In genomic region chr11:114211444-114212122, GRCh38 we compare ENCODE assay signal across 25 cellular contexts.
DNase-seq lines count a peak whose midpoint lies in the region; ATAC-seq, FAIRE-seq and TF ChIP-seq lines count a peak whose summit lies in the region.
"Had no signal": no experiment of that assay in that cellular context is flagged by ENCODE, and none has a peak within 500 bp of the region (broad histone marks: within the 10 kb centered on the region; RNA-seq: fewer than 3 reads in every experiment).

No MANE protein-coding gene starts in this region.

- no peaks in the 10 kb centered on the region for H3K27me3 ChIP-seq in HUES48 (ENCODE audit: control insufficient read depth, insufficient read depth, low read length)
- H3K27me3 ChIP-seq in H1 (replicated peaks in 1 of 4; ENCODE audit: control insufficient read depth in 3 of 4, extremely low read depth in 1 of 4, insufficient read depth in 3 of 4, low read length in 3 of 4): no peaks in the 10 kb centered on the region
- no peaks in the 10 kb centered on the region for H3K27me3 ChIP-seq in gastrocnemius medialis
- H3K27me3 ChIP-seq: heart left ventricle, pancreas, upper lobe of right lung had no signal

- H2BK12ac ChIP-seq in H1 (ENCODE audit: low read depth, low read length): no peak overlapping the region

- WGBS in H1 (ENCODE audit: extremely low coverage in 1 of 2, insufficient coverage in 1 of 2, insufficient read length in 1 of 2, insufficient replicate concordance in 2 of 2, low coverage in 1 of 2, low lambda C conversion rate in 2 of 2, missing lambda C conversion rate in 1 of 2), 2 experiments: 71% methylated on average over 20 of the region's 20 CpGs; no CpG with 5 or more reads in 1 of the 2 experiments

- H3K9ac ChIP-seq in HUES48 (ENCODE audit: low read depth, low read length) (no peak overlapping the region), H1 (replicated peaks in 1 of 4; ENCODE audit: extremely low read depth in 1 of 4, low read depth in 3 of 4, low read length in 3 of 4) (no peak overlapping the region)

- in situ Hi-C loops in gastrocnemius medialis (cut with MboI; ENCODE audit: low sequenced_read_pairs in 4 of 4): no loop called here

- peak overlapping the region; percentile 20 for H3K27ac ChIP-seq in HUES48 (ENCODE audit: low read depth, low read length)
- H3K27ac ChIP-seq in H1 (ENCODE audit: low read depth, low read length): no peak overlapping the region
- peak overlapping the region; percentile 90 to 99 (median 96) for H3K27ac ChIP-seq in gastrocnemius medialis
- H3K27ac ChIP-seq: brain microvascular endothelial cell, C4-2B, HL-60, pancreas, upper lobe of right lung had no signal

- H4K5ac ChIP-seq in H1 (ENCODE audit: insufficient read length, low read depth, low read length): no peak overlapping the region

- no peaks in the 10 kb centered on the region for H3K9me3 ChIP-seq in HUES48 (ENCODE audit: control insufficient read depth, insufficient read depth, low read length)
- H3K9me3 ChIP-seq in H1 (ENCODE audit: insufficient read depth in 2 of 2, low read depth in 1 of 2, low read length in 1 of 2): no peaks in the 10 kb centered on the region
- H3K9me3 ChIP-seq in gastrocnemius medialis: no peaks in the 10 kb centered on the region
- H3K9me3 ChIP-seq: heart left ventricle, pancreas, upper lobe of right lung had no signal

- no peak overlapping the region for H3K56ac ChIP-seq in H1 (replicated peaks; ENCODE audit: insufficient read length, low read depth, low read length)

- H3K79me1 ChIP-seq in H1 (ENCODE audit: low read depth, low read length): no peaks in the 10 kb centered on the region

- TF ChIP-seq POLR2A in H1 (IDR thresholded peaks at IDR 0.05; ENCODE audit: control extremely low read depth in 1 of 2, low read depth in 2 of 2, low read length in 2 of 2): no peak
- TF ChIP-seq POLR2A in gastrocnemius medialis (IDR thresholded peaks at IDR 0.05): peak in 1 of 2 donors; percentile 17

- no peak overlapping the region for H4K8ac ChIP-seq in H1 (ENCODE audit: extremely low read depth, insufficient read depth, low read length)

- H3K23me2 ChIP-seq in H1 (ENCODE audit: low read depth, low read length): no peaks in the 10 kb centered on the region

- no peaks in the 10 kb centered on the region for H3K9me3 Mint-ChIP-seq in natural killer cell
- H3K9me3 Mint-ChIP-seq in effector memory CD8-positive, alpha-beta T cell: no peaks in the 10 kb centered on the region
- H3K9me3 Mint-ChIP-seq: activated CD4-positive, alpha-beta T cell treated with anti-CD3 and anti-CD28 coated beads, Interleukin-2, amount 10 ng/mL, durations not matched to agents 24 days and 14 days had no signal

- no peak overlapping the region for H3K23ac ChIP-seq in H1 (ENCODE audit: insufficient read length)

- intact Hi-C loops in natural killer cell (cut with micrococcal nuclease) (no loop called here), gastrocnemius medialis (cut with DNase I; ENCODE audit: low total_unique reads) (no loop called here)

- H2BK20ac ChIP-seq in H1 (ENCODE audit: low read length): no peak overlapping the region

- no peaks in the 10 kb centered on the region for H3K79me2 ChIP-seq in H1 (ENCODE audit: control insufficient read depth in 1 of 2, insufficient read depth in 2 of 2, low read length in 2 of 2)

- H3K4me3 Mint-ChIP-seq in natural killer cell: no peak overlapping the region
- H3K4me3 Mint-ChIP-seq in effector memory CD8-positive, alpha-beta T cell: no peak overlapping the region
- H3K4me3 Mint-ChIP-seq: activated CD4-positive, alpha-beta T cell treated with anti-CD3 and anti-CD28 coated beads, Interleukin-2, amount 10 ng/mL, durations not matched to agents 24 days and 14 days had no signal

- no peak overlapping the region for H3K4me3 ChIP-seq in HUES48 (ENCODE audit: low read depth, low read length)
- no peak overlapping the region for H3K4me3 ChIP-seq in H1 (ENCODE audit: extremely low read depth in 1 of 4, insufficient read depth in 2 of 4, low read depth in 3 of 4, low read length in 4 of 4)
- no peak overlapping the region for H3K4me3 ChIP-seq in gastrocnemius medialis
- H3K4me3 ChIP-seq: heart left ventricle, pancreas, upper lobe of right lung had no signal

- peaks cover 90% of the 10 kb centered on the region in 2 donors for H3K4me1 Mint-ChIP-seq in natural killer cell
- H3K4me1 Mint-ChIP-seq in effector memory CD8-positive, alpha-beta T cell (ENCODE audit: low read depth in 2 of 2): peaks cover 54 to 57% of the 10 kb centered on the region in 2 donors

- no peak overlapping the region for H4K91ac ChIP-seq in H1 (replicated peaks; ENCODE audit: insufficient read length, low read length)

- H2BK15ac ChIP-seq in H1 (ENCODE audit: low read length): 0 out of 2 replicates have a peak overlapping the region, but pooled peaks have one; percentile 31

- no peaks in the 10 kb centered on the region for H4K20me1 ChIP-seq in H1 (replicated peaks in 1 of 2; ENCODE audit: control insufficient read depth in 1 of 2, insufficient read depth in 2 of 2, low read length in 2 of 2)

- H2BK5ac ChIP-seq in H1 (ENCODE audit: low read depth, low read length): peak overlapping the region; percentile 10; the same call in 1 of the 2 replicates

- H3K18ac ChIP-seq in H1 (ENCODE audit: extremely low read depth, low read length): no peak overlapping the region; the same call in 1 of the 2 replicates

- DNase-seq in H1 (ENCODE audit: low read depth in 1 of 2, low spot score in 2 of 2): no peak
- DNase-seq in natural killer cell: no peak
- no peak for DNase-seq in gastrocnemius medialis
- DNase-seq in effector memory CD8-positive, alpha-beta T cell: no peak
- DNase-seq in NCI-H774 (lab: John Stamatoyannopoulos, UW): no peak
- DNase-seq: activated CD4-positive, alpha-beta T cell treated with anti-CD3 and anti-CD28 coated beads, Interleukin-2, amount 10 ng/mL, durations not matched to agents 24 days and 14 days; activated naive CD4-positive, alpha-beta T cell treated with anti-CD3 and anti-CD28 coated beads, Interleukin-2, amount 50 U/mL, for 16 hours; amniotic stem cell; brain microvascular endothelial cell; effector CD8-positive, alpha-beta T cell; erythroblast; heart left ventricle; left cardiac atrium; NCI-H510A treated with DMSO at 0.1 percent for 48 hours; pancreas; PC-3; SHP77; stimulated activated CD4-positive, alpha-beta T cell treated with anti-CD3 and anti-CD28 coated beads, Interleukin-2, amount 100 ng/mL, for 48 hours; upper lobe of right lung had no signal

- no peak for TF ChIP-seq RAD21 in H1 (IDR thresholded peaks at IDR 0.05 in 1 of 2, conservative IDR thresholded peaks at IDR 0.05 in 1 of 2; ENCODE audit: low read depth in 2 of 2, low read length in 2 of 2)

- POLR2A ChIA-PET in H1 (lab: Charles Lee; ENCODE audit: partially characterized antibody): no interaction called here

- 0 out of 2 replicates have a peak overlapping the region, but pooled peaks have one; percentile 35 for H2AFZ ChIP-seq in H1 (ENCODE audit: low read length)

- no peak for TF ChIP-seq EP300 in H1 (IDR thresholded peaks at IDR 0.05; ENCODE audit: borderline replicate concordance in 1 of 2, low read depth in 2 of 2, low read length in 2 of 2)

- H2AK5ac ChIP-seq in H1 (ENCODE audit: low read depth, low read length): no peak overlapping the region

- TF ChIP-seq CTCF in H1 (IDR thresholded peaks at IDR 0.05; ENCODE audit: control extremely low read depth in 1 of 3, insufficient read depth in 1 of 3, low read depth in 1 of 3, low read length in 3 of 3) (no peak), natural killer cell (IDR thresholded peaks at IDR 0.05) (no peak), gastrocnemius medialis (IDR thresholded peaks at IDR 0.05 in 4 of 5, conservative IDR thresholded peaks at IDR 0.05 in 1 of 5) (no peak)

- no peak overlapping the region for H2BK120ac ChIP-seq in H1 (replicated peaks; ENCODE audit: low read depth, low read length)

- peak overlapping the region; percentile 55 to 80 for H3K27ac Mint-ChIP-seq in natural killer cell
- H3K27ac Mint-ChIP-seq in effector memory CD8-positive, alpha-beta T cell: peak overlapping the region in 1 of 2 donors; percentile 47
- H3K27ac Mint-ChIP-seq: activated CD4-positive, alpha-beta T cell treated with anti-CD3 and anti-CD28 coated beads, Interleukin-2, amount 10 ng/mL, durations not matched to agents 24 days and 14 days had no signal

- H3K27me3 Mint-ChIP-seq in natural killer cell (ENCODE audit: low read depth in 2 of 2): no peaks in the 10 kb centered on the region
- no peaks in the 10 kb centered on the region for H3K27me3 Mint-ChIP-seq in effector memory CD8-positive, alpha-beta T cell

- H3K14ac ChIP-seq in H1 (ENCODE audit: insufficient read length): no peak overlapping the region

- ATAC-seq in natural killer cell (peak in 1 of 3 donors; percentile 32), gastrocnemius medialis (no peak), HG03442 (IDR thresholded peaks at IDR 0.05; ENCODE audit: unreplicated experiment) (no peak)
- ATAC-seq in effector memory CD8-positive, alpha-beta T cell (replicated peaks): no peak
- ATAC-seq: heart left ventricle, left cardiac atrium, pancreas, PC-3, right cardiac atrium, upper lobe of right lung had no signal

- no peaks in the 10 kb centered on the region for H3K36me3 Mint-ChIP-seq in natural killer cell
- H3K36me3 Mint-ChIP-seq in effector memory CD8-positive, alpha-beta T cell (ENCODE audit: insufficient read depth): peaks cover 12% of the 10 kb centered on the region

- H3K4me2 ChIP-seq in H1 (ENCODE audit: insufficient read depth in 1 of 2, low read depth in 2 of 2, low read length in 2 of 2): 0 out of 4 replicates have a peak overlapping the region, but pooled peaks of 1 of the 2 experiments have one; percentile 2

- H3K4me1 ChIP-seq in HUES48 (ENCODE audit: control insufficient read depth, insufficient read depth, low read length) (peaks cover 21% of the 10 kb centered on the region), H1 (replicated peaks in 1 of 4; ENCODE audit: control insufficient read depth in 3 of 4, insufficient read depth in 4 of 4, low read length in 3 of 4) (peaks cover 2 to 12% (median 9%) of the 10 kb centered on the region in 4 experiments; a peak in 5 of 7 replicates), gastrocnemius medialis (peaks cover 95 to 99% of the 10 kb centered on the region in 2 donors)

- CTCF ChIA-PET in H1 (lab: Charles Lee; ENCODE audit: partially characterized antibody): interaction anchor here (1.0 kb wide), 2 partner anchors 176 to 182 kb away, joined by 3 read pairs; no protein-coding TSS in a partner anchor

- H3K4ac ChIP-seq in H1 (replicated peaks; ENCODE audit: insufficient read length, low read depth, low read length): no peak overlapping the region

- H3K36me3 ChIP-seq in HUES48 (ENCODE audit: control insufficient read depth, insufficient read depth, low read length): no peaks in the 10 kb centered on the region
- H3K36me3 ChIP-seq in H1 (ENCODE audit: control insufficient read depth in 2 of 4, insufficient read depth in 4 of 4, low read length in 3 of 4): no peaks in the 10 kb centered on the region
- peaks cover 0 to 32% of the 10 kb centered on the region in 2 donors for H3K36me3 ChIP-seq in gastrocnemius medialis
- H3K36me3 ChIP-seq: brain microvascular endothelial cell, pancreas had no signal

- FAIRE-seq in H1 (lab: Jason Lieb, UNC): no peak
- FAIRE-seq: D721Med, pancreas had no signal

TF ChIP-seq in H1, 55 proteins besides CTCF, POLR2A, EP300 and RAD21:
- TF ChIP-seq TEAD4 (IDR thresholded peaks at IDR 0.05; ENCODE audit: low read depth, low read length) (0 out of 2 replicates have a peak, but pooled peaks have one; percentile 2), FOSL1 (IDR thresholded peaks at IDR 0.05; ENCODE audit: insufficient read depth, low read depth, low read length) (no peak)
